ENCODE assay signal across 1 cellular context in genomic region chr3:46565607-46566039, GRCh38.
TF ChIP-seq lines count a peak whose summit lies in the region.

No MANE protein-coding gene starts in this region.

TF ChIP-seq in WTC11, 78 proteins besides CTCF, POLR2A, EP300 and RAD21 (continued from another document):
- TF ChIP-seq NR2C2 (CRISPR knock-in tag; IDR thresholded peaks at IDR 0.05) (no peak), RELA (CRISPR knock-in tag; IDR thresholded peaks at IDR 0.05; ENCODE audit: borderline replicate concordance) (no peak)
